8 cellular contexts compared by ENCODE assay signal in the genomic region with DNA sequence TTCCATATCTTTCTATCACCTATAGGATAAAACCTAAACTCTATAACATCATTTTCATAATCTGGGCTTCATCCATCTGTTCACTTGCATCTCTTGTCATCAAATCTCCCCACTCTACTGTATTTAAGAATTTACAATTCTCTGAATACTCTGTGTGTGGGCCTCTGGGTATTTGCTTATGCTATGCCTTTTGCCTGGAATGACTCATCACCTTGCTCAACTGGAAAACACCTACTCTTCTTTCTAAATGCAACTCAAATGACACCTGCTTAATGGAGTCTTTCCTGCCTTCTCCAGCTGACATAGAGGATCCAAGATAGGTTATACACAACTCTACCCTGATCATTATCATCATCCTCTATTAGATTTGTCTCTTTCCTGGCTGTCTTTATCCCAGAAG.
DNase-seq lines count a peak whose midpoint lies in the region; ATAC-seq, FAIRE-seq and TF ChIP-seq lines count a peak whose summit lies in the region.

No MANE protein-coding gene starts in this region.

- H3K36me3 Mint-ChIP-seq in MCF 10A (ENCODE audit: insufficient read depth, unreplicated experiment) (peaks cover 7% of the 10 kb centered on the region), immature natural killer cell (peaks cover 0 to 6% (median 0%) of the 10 kb centered on the region in 3 donors)

- H3K27me3 Mint-ChIP-seq in MCF 10A (ENCODE audit: insufficient read depth, unreplicated experiment) (no peaks in the 10 kb centered on the region), immature natural killer cell (ENCODE audit: low read depth in 3 of 3) (peaks cover 0 to 4% (median 0%) of the 10 kb centered on the region in 3 donors)

- POLR2A ChIA-PET in MCF 10A (lab: Yijun Ruan, JAX) (interaction anchor here (0.8 to 1.2 kb wide), 2 partner anchors 15 to 285 kb away, joined by 3 to 4 read pairs; no protein-coding TSS in a partner anchor), RWPE1 (lab: Yijun Ruan, JAX; ENCODE audit: low non-redundant PET) (no interaction called here)

- H3K4me1 Mint-ChIP-seq in MCF 10A (ENCODE audit: insufficient read depth, unreplicated experiment) (peaks cover 8% of the 10 kb centered on the region), immature natural killer cell (no peaks in the 10 kb centered on the region)

- no peak for FAIRE-seq in urothelium cell line (lab: Jason Lieb, UNC)

- H3K27ac Mint-ChIP-seq in MCF 10A (ENCODE audit: low read depth, unreplicated experiment) (no peak overlapping the region), immature natural killer cell (no peak overlapping the region)

- ATAC-seq in HG03025 (IDR thresholded peaks at IDR 0.05; ENCODE audit: low FRiP score, unreplicated experiment): peak; percentile 91

- H3K9me3 ChIP-seq in breast epithelium: peaks cover 0 to 5% of the 10 kb centered on the region in 2 donors

- no peaks in the 10 kb centered on the region for H3K36me3 ChIP-seq in breast epithelium

- H3K9me3 Mint-ChIP-seq in MCF 10A (ENCODE audit: unreplicated experiment): no peaks in the 10 kb centered on the region
- peaks cover 4 to 16% (median 8%) of the 10 kb centered on the region in 6 donors for H3K9me3 Mint-ChIP-seq in immature natural killer cell

- DNase-seq in MCF 10A (ENCODE audit: unreplicated experiment) (peak; percentile 77), breast epithelium (ENCODE audit: low spot score in 2 of 2) (no peak), RWPE1 (ENCODE audit: low spot score) (peak; percentile 57), urothelium cell line (ENCODE audit: low spot score) (peak; percentile 10), immature natural killer cell (no peak), NCI-H187 treated with DMSO at 0.1 percent for 48 hours (lab: John Stamatoyannopoulos, UW) (no peak), retina (no peak)

- no peak overlapping the region for H3K4me3 Mint-ChIP-seq in MCF 10A (ENCODE audit: unreplicated experiment)
- H3K4me3 Mint-ChIP-seq in immature natural killer cell: no peak overlapping the region

- no peak overlapping the region for H3K27ac ChIP-seq in breast epithelium
- H3K27ac ChIP-seq in RWPE1: no peak overlapping the region

- no peak for TF ChIP-seq POLR2A in breast epithelium (IDR thresholded peaks at IDR 0.05)

- intact Hi-C loops in MCF 10A (cut with micrococcal nuclease) (no loop called here), breast epithelium (cut with DNase I; ENCODE audit: low total_unique reads) (no loop called here)

- CTCF ChIA-PET in MCF 10A (lab: Yijun Ruan, JAX) (interaction anchor here (0.8 kb wide), 1 partner anchor 1021 kb away, joined by 4 read pairs; no protein-coding TSS in a partner anchor), RWPE1 (lab: Yijun Ruan, JAX) (no interaction called here)

- TF ChIP-seq CTCF in MCF 10A (IDR thresholded peaks at IDR 0.05; ENCODE audit: unreplicated experiment): no peak
- TF ChIP-seq CTCF in breast epithelium (IDR thresholded peaks at IDR 0.05): no peak
- no peak for TF ChIP-seq CTCF in RWPE1 (conservative IDR thresholded peaks at IDR 0.05; ENCODE audit: low read depth)

- H3K4me3 ChIP-seq in breast epithelium: no peak overlapping the region

- H3K27me3 ChIP-seq in breast epithelium: no peaks in the 10 kb centered on the region

- H3K4me1 ChIP-seq in breast epithelium: peaks cover 0 to 5% of the 10 kb centered on the region in 2 donors

- BruUV-seq in MCF 10A (replicated peaks; lab: Mats Ljungman, UMichigan): no TSS peak

Comparison
In these comparisons a context has a peak if more than half of its experiments do, and no peak if none do; other contexts are left out.
1. DNase-seq: peak in MCF 10A (single experiment), RWPE1 (single experiment) and urothelium cell line (single experiment); none in breast epithelium (0 of 2), immature natural killer cell (0 of 3), NCI-H187 treated with DMSO at 0.1 percent for 48 hours (single experiment) and retina (single experiment).